Comparison of ENCODE assay signal across 12 cellular contexts in the genomic region with DNA sequence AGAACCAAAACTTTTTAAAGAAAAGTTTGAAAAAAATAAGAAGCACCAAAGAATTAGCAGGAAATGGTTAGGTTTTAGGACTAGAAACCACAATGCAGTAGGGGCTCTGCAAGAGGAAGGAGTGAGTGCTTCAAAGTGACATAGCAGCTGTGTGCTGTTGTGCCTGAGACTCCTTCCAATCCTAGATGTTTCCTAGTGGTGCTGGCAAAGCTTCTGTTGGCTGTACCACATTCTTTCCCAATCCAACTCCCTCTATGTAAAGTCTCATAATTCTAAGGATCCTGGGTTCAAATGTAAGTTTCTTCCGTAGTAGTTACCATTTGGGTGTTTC.
DNase-seq lines count a peak whose midpoint lies in the region; ATAC-seq, FAIRE-seq and TF ChIP-seq lines count a peak whose summit lies in the region.
"Had no signal": no experiment of that assay in that cellular context is flagged by ENCODE, and none has a peak within 500 bp of the region (broad histone marks: within the 10 kb centered on the region; RNA-seq: fewer than 3 reads in every experiment).

No MANE protein-coding gene starts in this region.

- no peak for TF ChIP-seq CTCF in D721Med (IDR thresholded peaks at IDR 0.05; ENCODE audit: insufficient read depth, missing control alignments)

- CTCF ChIA-PET in activated naive CD4-positive, alpha-beta T cell treated with anti-CD3 and anti-CD28 coated beads, Interleukin-2, amount 10 ng/mL, durations not matched to agents 7 days and 5 days (lab: Charles Lee) = interaction anchor here (1.2 kb wide), 1 partner anchor 11 kb away, joined by 5 read pairs; no protein-coding TSS in a partner anchor
- CTCF ChIA-PET in activated CD4-positive, alpha-beta memory T cell treated with anti-CD3 and anti-CD28 coated beads for 36 hours (lab: Charles Lee) = no interaction called here

- H3K27me3 Mint-ChIP-seq in activated naive CD4-positive, alpha-beta T cell treated with anti-CD3 and anti-CD28 coated beads, Interleukin-2, amount 10 ng/mL, durations not matched to agents 7 days and 5 days = no peaks in the 10 kb centered on the region
- H3K27me3 Mint-ChIP-seq in activated CD4-positive, alpha-beta memory T cell treated with anti-CD3 and anti-CD28 coated beads for 36 hours = no peaks in the 10 kb centered on the region

- peaks cover 35% of the 10 kb centered on the region for H3K4me1 Mint-ChIP-seq in activated naive CD4-positive, alpha-beta T cell treated with anti-CD3 and anti-CD28 coated beads, Interleukin-2, amount 10 ng/mL, durations not matched to agents 7 days and 5 days
- H3K4me1 Mint-ChIP-seq in activated CD4-positive, alpha-beta memory T cell treated with anti-CD3 and anti-CD28 coated beads for 36 hours (ENCODE audit: low read depth) = peaks cover 35% of the 10 kb centered on the region

- POLR2A ChIA-PET in activated CD4-positive, alpha-beta memory T cell treated with anti-CD3 and anti-CD28 coated beads for 36 hours (lab: Charles Lee) = no interaction called here

- H3K4me3 Mint-ChIP-seq in activated naive CD4-positive, alpha-beta T cell treated with anti-CD3 and anti-CD28 coated beads, Interleukin-2, amount 10 ng/mL, durations not matched to agents 7 days and 5 days = peak overlapping the region; percentile 22
- H3K4me3 Mint-ChIP-seq in activated CD4-positive, alpha-beta memory T cell treated with anti-CD3 and anti-CD28 coated beads for 36 hours = no peak overlapping the region
- H3K4me3 Mint-ChIP-seq: CD14-positive monocyte had no signal

- ATAC-seq in GM21786 (IDR thresholded peaks at IDR 0.05; ENCODE audit: unreplicated experiment) = peak; percentile 26
- ATAC-seq in stimulated activated naive CD8-positive, alpha-beta T cell treated with anti-CD3 and anti-CD28 coated beads, Interleukin-15, Interleukin-2, amounts not matched to agents 100 U/mL and 50 U/mL, for 24 hours = peak; percentile 59

- intact Hi-C loops in activated CD4-positive, alpha-beta memory T cell treated with anti-CD3 and anti-CD28 coated beads for 36 hours (cut with micrococcal nuclease) = loop anchor here (1.0 to 2.0 kb wide), 2 partner anchors 19 to 28 kb away; no protein-coding TSS in a partner anchor

- no peak overlapping the region for H3K27ac ChIP-seq in caudate nucleus (ENCODE audit: low read depth, low read length)

- peaks cover 13% of the 10 kb centered on the region for H3K36me3 Mint-ChIP-seq in activated naive CD4-positive, alpha-beta T cell treated with anti-CD3 and anti-CD28 coated beads, Interleukin-2, amount 10 ng/mL, durations not matched to agents 7 days and 5 days
- H3K36me3 Mint-ChIP-seq in activated CD4-positive, alpha-beta memory T cell treated with anti-CD3 and anti-CD28 coated beads for 36 hours = peaks cover 8% of the 10 kb centered on the region

- H3K9me3 Mint-ChIP-seq in activated naive CD4-positive, alpha-beta T cell treated with anti-CD3 and anti-CD28 coated beads, Interleukin-2, amount 10 ng/mL, durations not matched to agents 7 days and 5 days = no peaks in the 10 kb centered on the region
- H3K9me3 Mint-ChIP-seq in activated CD4-positive, alpha-beta memory T cell treated with anti-CD3 and anti-CD28 coated beads for 36 hours = no peaks in the 10 kb centered on the region
- H3K9me3 Mint-ChIP-seq: CD14-positive monocyte had no signal

- FAIRE-seq in D721Med (lab: Jason Lieb, UNC) = no peak
- FAIRE-seq: keratinocyte had no signal

- peak overlapping the region; percentile 75 for H3K27ac Mint-ChIP-seq in activated naive CD4-positive, alpha-beta T cell treated with anti-CD3 and anti-CD28 coated beads, Interleukin-2, amount 10 ng/mL, durations not matched to agents 7 days and 5 days
- peak overlapping the region; percentile 69 for H3K27ac Mint-ChIP-seq in activated CD4-positive, alpha-beta memory T cell treated with anti-CD3 and anti-CD28 coated beads for 36 hours

- DNase-seq in activated naive CD4-positive, alpha-beta T cell treated with anti-CD3 and anti-CD28 coated beads, Interleukin-2, amount 10 ng/mL, durations not matched to agents 7 days and 5 days = peak; percentile 32
- DNase-seq in activated naive CD4-positive, alpha-beta T cell treated with anti-CD3 and anti-CD28 coated beads, Interleukin-2, amount 50 U/mL, for 16 hours = no peak
- DNase-seq in activated CD4-positive, alpha-beta memory T cell treated with anti-CD3 and anti-CD28 coated beads for 36 hours = no peak
- no peak for DNase-seq in stimulated activated naive CD8-positive, alpha-beta T cell treated with anti-CD3 and anti-CD28 coated beads, Interleukin-15, Interleukin-2, amounts not matched to agents 100 U/mL and 50 U/mL, for 24 hours
- DNase-seq in caudate nucleus (lab: John Stamatoyannopoulos, UW) (no peak), D721Med (ENCODE audit: insufficient read length, low spot score) (no peak), DMS53 treated with DMSO at 0.1 percent for 48 hours (lab: John Stamatoyannopoulos, UW; ENCODE audit: unreplicated experiment) (no peak)
- DNase-seq: NCI-H1694 treated with DMSO at 0.1 percent for 48 hours, spleen had no signal
